In genomic region chr9:105281272-105281671, GRCh38 we compare ENCODE assay signal across 20 cellular contexts. TPM values are rescaled to one million over a fixed set of nuclear protein-coding genes. Genes with fewer than 3 reads are reported as not detected.
DNase-seq lines count a peak whose midpoint lies in the region; ATAC-seq and TF ChIP-seq lines count a peak whose summit lies in the region.
"Had no signal": no experiment of that assay in that cellular context is flagged by ENCODE, and none has a peak within 500 bp of the region (broad histone marks: within the 10 kb centered on the region; RNA-seq: fewer than 3 reads in every experiment).

No MANE protein-coding gene starts in this region.

- H3K27me3 ChIP-seq in PC-3 (ENCODE audit: low read length) (no peaks in the 10 kb centered on the region), mammary epithelial cell (ENCODE audit: insufficient read depth, low read length) (no peaks in the 10 kb centered on the region), prostate gland (replicated peaks; ENCODE audit: insufficient read depth) (no peaks in the 10 kb centered on the region)

- no peaks in the 10 kb centered on the region for H3K36me3 ChIP-seq in PC-3 (ENCODE audit: low read depth, low read length)
- H3K36me3 ChIP-seq in mammary epithelial cell (ENCODE audit: insufficient read depth, low read length): no peaks in the 10 kb centered on the region
- no peaks in the 10 kb centered on the region for H3K36me3 ChIP-seq in prostate gland

- WGBS in mammary epithelial cell (ENCODE audit: low coverage, missing lambda C conversion rate): 79% methylated on average over 4 of the region's 4 CpGs
- 92% methylated on average over 4 of the region's 4 CpGs for WGBS in prostate gland

- H3K9me2 ChIP-seq in PC-3 (replicated peaks; ENCODE audit: low read length): no peaks in the 10 kb centered on the region

- no peaks in the 10 kb centered on the region for H3F3A ChIP-seq in PC-3 (ENCODE audit: low read length, unreplicated experiment)

- no TSS peak for BruUV-seq in PC-3 (replicated peaks; lab: Mats Ljungman, UMichigan)
- TSS peak; percentile 63 for BruUV-seq in mammary epithelial cell (replicated peaks; lab: Mats Ljungman, UMichigan)

- no peaks in the 10 kb centered on the region for H3K9me3 ChIP-seq in PC-3 (ENCODE audit: low read length)
- H3K9me3 ChIP-seq in mammary epithelial cell (replicated peaks; ENCODE audit: insufficient read depth, low read length): no peaks in the 10 kb centered on the region
- no peaks in the 10 kb centered on the region for H3K9me3 ChIP-seq in prostate gland

- CTCF ChIA-PET in PC-3 (lab: Charles Lee) (no interaction called here), mammary epithelial cell (lab: Charles Lee; ENCODE audit: low non-redundant PET) (interaction anchor here (0.6 kb wide), 1 partner anchor 59 kb away, joined by 4 read pairs; no protein-coding TSS in a partner anchor)

- no peak for DNase-seq in PC-3
- peak; percentile 41 for DNase-seq in mammary epithelial cell
- peak; percentile 22 for DNase-seq in fibroblast of mammary gland (ENCODE audit: low read depth)
- DNase-seq in substantia nigra (lab: John Stamatoyannopoulos, UW): no peak
- DNase-seq in amygdala (lab: John Stamatoyannopoulos, UW): no peak
- no peak for DNase-seq in SHP77 (lab: John Stamatoyannopoulos, UW)
- no peak for DNase-seq in prostate gland (ENCODE audit: low spot score)
- DNase-seq: COR-L47, DMS 273 treated with DMSO at 0.1 percent for 48 hours, DND-41, H7, NCI-H1092, NCI-H2081, NCI-H446 treated with DMSO at 0.1 percent for 48 hours, NCI-H69, Right ventricle myocardium superior had no signal

- no peak for TF ChIP-seq CTCF in PC-3 (conservative IDR thresholded peaks at IDR 0.05; ENCODE audit: low read depth, low read length)
- no peak for TF ChIP-seq CTCF in mammary epithelial cell (conservative IDR thresholded peaks at IDR 0.05 in 1 of 2, IDR thresholded peaks at IDR 0.05 in 1 of 2; ENCODE audit: extremely low read depth in 1 of 2, insufficient read depth in 1 of 2, low read depth in 1 of 2, low read length in 2 of 2)
- TF ChIP-seq CTCF in fibroblast of mammary gland (conservative IDR thresholded peaks at IDR 0.05; ENCODE audit: control insufficient read depth, insufficient read depth, low read depth, low read length): no peak
- no peak for TF ChIP-seq CTCF in prostate gland (IDR thresholded peaks at IDR 0.05)

- ATAC-seq in PC-3: no peak
- ATAC-seq in GM21619 (IDR thresholded peaks at IDR 0.05; ENCODE audit: unreplicated experiment): no peak

- H3K4me3 ChIP-seq in PC-3 (ENCODE audit: low read length) (no peak overlapping the region), mammary epithelial cell (replicated peaks in 1 of 3; ENCODE audit: insufficient read depth in 1 of 3, low read depth in 2 of 3, low read length in 3 of 3) (no peak overlapping the region), fibroblast of mammary gland (ENCODE audit: control insufficient read depth, low read depth, low read length) (no peak overlapping the region), prostate gland (no peak overlapping the region)
- H3K4me3 ChIP-seq: SK-N-MC had no signal

- no peak for TF ChIP-seq POLR2A in prostate gland (IDR thresholded peaks at IDR 0.05)

- POLR2A ChIA-PET in PC-3 (lab: Charles Lee; ENCODE audit: unreplicated experiment): interaction anchor here (0.5 to 0.6 kb wide), 2 partner anchors 17 to 105 kb away, joined by 9 to 14 read pairs; no protein-coding TSS in a partner anchor

- H2AFZ ChIP-seq in PC-3 (ENCODE audit: low read length) (no peak overlapping the region), mammary epithelial cell (ENCODE audit: low read depth, low read length) (peak overlapping the region; percentile 7)

- dilution Hi-C loops in mammary epithelial cell (cut with HindIII; ENCODE audit: low sequenced_read_pairs): no loop called here

- H3K9ac ChIP-seq in PC-3 (ENCODE audit: low read length): no peak overlapping the region
- peak overlapping the region; percentile 22 for H3K9ac ChIP-seq in mammary epithelial cell (ENCODE audit: insufficient read depth, low read length)
- H3K9ac ChIP-seq: KMS-11 had no signal

- H3K27ac ChIP-seq in PC-3 (ENCODE audit: low read length): 0 out of 2 replicates have a peak overlapping the region, but pooled peaks have one; percentile 24
- peak overlapping the region; percentile 96 for H3K27ac ChIP-seq in mammary epithelial cell (ENCODE audit: insufficient read depth, low read depth, low read length)
- H3K27ac ChIP-seq in substantia nigra (ENCODE audit: low read depth, low read length, poor library complexity, severe bottlenecking): peak overlapping the region; percentile 73
- H3K27ac ChIP-seq in prostate gland: no peak overlapping the region
- H3K27ac ChIP-seq: HL-60, KMS-11, SK-N-MC had no signal

- intact Hi-C loops in PC-3 (cut with micrococcal nuclease) (no loop called here), mammary epithelial cell (cut with micrococcal nuclease) (loop anchor here (2.0 kb wide), 1 partner anchor 16 kb away; no protein-coding TSS in a partner anchor), prostate gland (cut with DNase I) (no loop called here)

- peaks cover 7% of the 10 kb centered on the region; the same call in 1 of the 2 replicates for H3K79me2 ChIP-seq in PC-3 (ENCODE audit: low read length)
- H3K79me2 ChIP-seq in mammary epithelial cell (ENCODE audit: insufficient read depth, low read length): peaks cover 15% of the 10 kb centered on the region

- H4K20me1 ChIP-seq in PC-3 (ENCODE audit: low read length) (no peaks in the 10 kb centered on the region), mammary epithelial cell (ENCODE audit: insufficient read depth, low read length) (no peaks in the 10 kb centered on the region)

- H3K4me2 ChIP-seq in PC-3 (ENCODE audit: low read length) (no peak overlapping the region; the same call in 1 of the 2 replicates), mammary epithelial cell (ENCODE audit: insufficient read depth, low read depth, low read length) (peak overlapping the region; percentile 64)
- H3K4me2 ChIP-seq: KMS-11 had no signal

- in situ Hi-C loops in mammary epithelial cell (cut with MboI; ENCODE audit: low sequenced_read_pairs in 2 of 2): no loop called here

- H3K4me1 ChIP-seq in PC-3 (ENCODE audit: insufficient read depth, low read length): peaks cover 20% of the 10 kb centered on the region
- H3K4me1 ChIP-seq in mammary epithelial cell (ENCODE audit: insufficient read depth, low read length): peaks cover 23% of the 10 kb centered on the region
- no peaks in the 10 kb centered on the region for H3K4me1 ChIP-seq in prostate gland (replicated peaks)

RNA-seq across cellular contexts. Expression of gene SLC44A1, which starts 36.8 kb away (rescaled TPM):
- total RNA-seq in PC-3 (2014; rRNA removed) (15.3 and 16.1 TPM in 2 replicates), mammary epithelial cell (10 to 100 TPM; 29.1 to 35.7 TPM), prostate gland (10 to 100 TPM; 22.2 to 27.1 TPM)
- polyA plus RNA-seq in mammary epithelial cell: 19.0 TPM
- polyA minus RNA-seq in mammary epithelial cell: 77.1 TPM

Comparison
In these comparisons a context has a peak if more than half of its experiments do, and no peak if none do; other contexts are left out.
1. DNase-seq: peak in mammary epithelial cell (single experiment) and fibroblast of mammary gland (single experiment); none in PC-3 (single experiment), substantia nigra (0 of 49), amygdala (0 of 56), SHP77 (0 of 2) and prostate gland (single experiment).
2. H3K27ac ChIP-seq: peak in PC-3 (single experiment), mammary epithelial cell (single experiment) and substantia nigra (single experiment); none in prostate gland (0 of 2).